1 cellular context compared by ENCODE assay signal in genomic region chr2:195513119-195513518, GRCh38.
TF ChIP-seq lines count a peak whose summit lies in the region.

No MANE protein-coding gene starts in this region.

TF ChIP-seq in K562, 482 proteins besides CTCF, POLR2A, EP300 and RAD21 (continued from another document and continues in another):
- TF ChIP-seq BCLAF1 (IDR thresholded peaks at IDR 0.05; ENCODE audit: borderline replicate concordance in 1 of 2, control insufficient read depth in 1 of 2, low read depth in 2 of 2, low read length in 1 of 2), result no peak
- no peak for TF ChIP-seq ZNF124 (CRISPR knock-in tag; IDR thresholded peaks at IDR 0.05)
- TF ChIP-seq ZC3H11A (IDR thresholded peaks at IDR 0.05; ENCODE audit: low read depth, low read length), result no peak
- TF ChIP-seq SLC30A9 (CRISPR knock-in tag; IDR thresholded peaks at IDR 0.05), result no peak
- no peak for TF ChIP-seq ZNF444 (CRISPR knock-in tag; IDR thresholded peaks at IDR 0.05)
- TF ChIP-seq KAT7 (CRISPR knock-in tag; IDR thresholded peaks at IDR 0.05; ENCODE audit: borderline replicate concordance), result no peak
- no peak for TF ChIP-seq CBX8 (IDR thresholded peaks at IDR 0.05; ENCODE audit: borderline replicate concordance, extremely low read depth, low read depth, low read length, poor library complexity, severe bottlenecking)
- TF ChIP-seq GTF3C2 (IDR thresholded peaks at IDR 0.05; ENCODE audit: borderline replicate concordance, extremely low read depth, insufficient read length), result no peak
- TF ChIP-seq XRCC5 (IDR thresholded peaks at IDR 0.05; ENCODE audit: low read depth, low read length), result no peak
- TF ChIP-seq ZNF146 (CRISPR knock-in tag; IDR thresholded peaks at IDR 0.05; ENCODE audit: unreplicated experiment), result no peak
- no peak for TF ChIP-seq HDAC8 (tag; IDR thresholded peaks at IDR 0.05)
- TF ChIP-seq KDM4B (IDR thresholded peaks at IDR 0.05; ENCODE audit: borderline replicate concordance in 2 of 2, low read depth in 1 of 2), result no peak
- TF ChIP-seq HNRNPH1 (optimal IDR thresholded peaks at IDR 0.05; ENCODE audit: low read depth, low read length), result no peak
- no peak for TF ChIP-seq FOXP1 (CRISPR knock-in tag; IDR thresholded peaks at IDR 0.05)
- no peak for TF ChIP-seq E2F1 (CRISPR knock-in tag; IDR thresholded peaks at IDR 0.05)
- TF ChIP-seq SIRT6 (IDR thresholded peaks at IDR 0.05; ENCODE audit: low read depth, low read length), result no peak
- TF ChIP-seq PHB (CRISPR knock-in tag; IDR thresholded peaks at IDR 0.05), result no peak
- TF ChIP-seq ZEB2 (IDR thresholded peaks at IDR 0.05), result peak; percentile 78
- TF ChIP-seq ZNF766 (CRISPR knock-in tag; conservative IDR thresholded peaks at IDR 0.05), result 0 out of 2 replicates have a peak, but pooled peaks have one; percentile 19
- TF ChIP-seq ZNF551 (CRISPR knock-in tag; IDR thresholded peaks at IDR 0.05), result no peak
- no peak for TF ChIP-seq CBX2 (IDR thresholded peaks at IDR 0.05; ENCODE audit: insufficient read depth, low read length, poor library complexity, severe bottlenecking)
- no peak for TF ChIP-seq NONO (IDR thresholded peaks at IDR 0.05; ENCODE audit: low read depth in 2 of 2, low read length in 1 of 2)
- TF ChIP-seq BRCA1 (IDR thresholded peaks at IDR 0.05), result no peak
- TF ChIP-seq BRCA1 (CRISPR knock-in tag; IDR thresholded peaks at IDR 0.05), result no peak
- no peak for TF ChIP-seq ZBTB5 (IDR thresholded peaks at IDR 0.05)
- TF ChIP-seq ZNF41 (CRISPR knock-in tag; conservative IDR thresholded peaks at IDR 0.05), result no peak
- TF ChIP-seq RB1 (IDR thresholded peaks at IDR 0.05; ENCODE audit: low read depth), result no peak
- TF ChIP-seq E2F6 (IDR thresholded peaks at IDR 0.05; ENCODE audit: borderline replicate concordance in 1 of 2, extremely low read depth in 1 of 2, insufficient read depth in 1 of 2, insufficient read length in 1 of 2, low read depth in 1 of 2, low read length in 1 of 2, poor library complexity in 1 of 2, severe bottlenecking in 1 of 2), result no peak
- TF ChIP-seq MYNN (IDR thresholded peaks at IDR 0.05), result peak; percentile 77
- TF ChIP-seq MYNN (CRISPR knock-in tag; IDR thresholded peaks at IDR 0.05), result no peak
- TF ChIP-seq SRF (CRISPR knock-in tag; IDR thresholded peaks at IDR 0.05), result no peak
- TF ChIP-seq ZNF384 (IDR thresholded peaks at IDR 0.05; ENCODE audit: low read depth, low read length), result no peak
- TF ChIP-seq RBM15 (IDR thresholded peaks at IDR 0.05; ENCODE audit: insufficient read depth, low read length), result no peak
- TF ChIP-seq TEAD2 (tag; IDR thresholded peaks at IDR 0.05), result peak; percentile 13; the same call in 1 of the 2 replicates
- TF ChIP-seq HMGXB4 (CRISPR knock-in tag; IDR thresholded peaks at IDR 0.05), result no peak
- no peak for TF ChIP-seq SREBF2 (CRISPR knock-in tag; IDR thresholded peaks at IDR 0.05)
- TF ChIP-seq ZNF212 (CRISPR knock-in tag; IDR thresholded peaks at IDR 0.05), result no peak
- no peak for TF ChIP-seq TCF7 (IDR thresholded peaks at IDR 0.05; ENCODE audit: borderline replicate concordance)
- TF ChIP-seq ZBTB40 (IDR thresholded peaks at IDR 0.05), result no peak
- no peak for TF ChIP-seq ZBTB40 (CRISPR knock-in tag; IDR thresholded peaks at IDR 0.05)
- TF ChIP-seq HES1 (IDR thresholded peaks at IDR 0.05; ENCODE audit: low read depth), result no peak
- TF ChIP-seq ZNF644 (tag; IDR thresholded peaks at IDR 0.05; ENCODE audit: low read depth), result no peak
- TF ChIP-seq TRIM24 (IDR thresholded peaks at IDR 0.05), result peak; percentile 90 to 91
- no peak for TF ChIP-seq KAT8 (IDR thresholded peaks at IDR 0.05; ENCODE audit: low read depth)
- TF ChIP-seq CCAR2 (IDR thresholded peaks at IDR 0.05; ENCODE audit: low read depth, low read length), result no peak
